9 cellular contexts compared by ENCODE assay signal in genomic region chr20:49700411-49701185, GRCh38. TPM values are rescaled to one million over a fixed set of nuclear protein-coding genes. Genes with fewer than 3 reads are reported as not detected.
DNase-seq lines count a peak whose midpoint lies in the region; ATAC-seq and TF ChIP-seq lines count a peak whose summit lies in the region.
"Had no signal": no experiment of that assay in that cellular context is flagged by ENCODE, and none has a peak within 500 bp of the region (broad histone marks: within the 10 kb centered on the region; RNA-seq: fewer than 3 reads in every experiment).

No MANE protein-coding gene starts in this region.

- H3K9me3 ChIP-seq in AG04450 (ENCODE audit: control insufficient read depth, insufficient read depth, low read length), result no peaks in the 10 kb centered on the region

- POLR2A ChIA-PET in AG04450 (lab: Yijun Ruan, JAX), result interaction anchor here (0.6 kb wide), 1 partner anchor 9 kb away, joined by 3 read pairs; no protein-coding TSS in a partner anchor

- H3K27me3 ChIP-seq in AG04450 (ENCODE audit: control insufficient read depth, insufficient read depth, low read length), result no peaks in the 10 kb centered on the region

- no peak for TF ChIP-seq CTCF in AG04450 (IDR thresholded peaks at IDR 0.05; ENCODE audit: low read depth, low read length)

- H3K4me3 Mint-ChIP-seq in activated T-helper 17 cell treated with anti-CD3 and anti-CD28 coated beads, Interleukin-2, amount 50 U/mL, for 72 hours, result peak overlapping the region; percentile 86

- H3K36me3 Mint-ChIP-seq in activated T-helper 17 cell treated with anti-CD3 and anti-CD28 coated beads, Interleukin-2, amount 50 U/mL, for 72 hours (ENCODE audit: low read depth), result peaks cover 41% of the 10 kb centered on the region

- no peaks in the 10 kb centered on the region for H3K9me3 Mint-ChIP-seq in activated T-helper 17 cell treated with anti-CD3 and anti-CD28 coated beads, Interleukin-2, amount 50 U/mL, for 72 hours

- DNase-seq in AG04450 (ENCODE audit: low read depth, low spot score) (no peak), HPDE6-E6E7 (ENCODE audit: extremely low spot score) (peak; percentile 77), hepatic stellate cell (ENCODE audit: low spot score) (peak; percentile 51), pons (ENCODE audit: low spot score) (no peak), NCI-H1436 treated with DMSO at 0.1 percent for 48 hours (lab: John Stamatoyannopoulos, UW) (no peak)
- DNase-seq: NCI-H2227 treated with DMSO at 0.1 percent for 48 hours had no signal

- H3K4me1 Mint-ChIP-seq in activated T-helper 17 cell treated with anti-CD3 and anti-CD28 coated beads, Interleukin-2, amount 50 U/mL, for 72 hours, result peaks cover 52% of the 10 kb centered on the region

- H3K4me3 ChIP-seq in AG04450 (ENCODE audit: low read depth, low read length), result no peak overlapping the region

- peak overlapping the region; percentile 93 for H3K27ac Mint-ChIP-seq in activated T-helper 17 cell treated with anti-CD3 and anti-CD28 coated beads, Interleukin-2, amount 50 U/mL, for 72 hours

- peak; percentile 24 for ATAC-seq in activated T-helper 17 cell treated with anti-CD3 and anti-CD28 coated beads, Interleukin-2, amount 50 U/mL, for 72 hours (replicated peaks)
- no peak for ATAC-seq in HG02571 (IDR thresholded peaks at IDR 0.05; ENCODE audit: unreplicated experiment)
- no peak for ATAC-seq in HG03432 (IDR thresholded peaks at IDR 0.05; ENCODE audit: unreplicated experiment)

- no peaks in the 10 kb centered on the region for H3K27me3 Mint-ChIP-seq in activated T-helper 17 cell treated with anti-CD3 and anti-CD28 coated beads, Interleukin-2, amount 50 U/mL, for 72 hours

- peak overlapping the region; percentile 59 for H3K27ac ChIP-seq in AG04450 (ENCODE audit: low read depth, low read length)

- CTCF ChIA-PET in AG04450 (lab: Charles Lee), result interaction anchor here (1.0 to 1.3 kb wide), 2 partner anchors 145 to 146 kb away, joined by 3 to 6 read pairs; no protein-coding TSS in a partner anchor

RNA-seq across cellular contexts. Expression of gene B4GALT5, which starts 13.1 kb away (rescaled TPM):
- 28.0 and 32.5 TPM in 2 replicates for polyA plus RNA-seq in AG04450 (2011; rRNA removed)
- 27.6 and 28.3 TPM in 2 replicates for polyA minus RNA-seq in AG04450 (2011; rRNA and poly(A)+ RNA removed)
- 10 to 100 TPM; 19.5 to 25.8 TPM for total RNA-seq in activated T-helper 17 cell treated with anti-CD3 and anti-CD28 coated beads, Interleukin-2, amount 50 U/mL, for 72 hours

Comparison
In these comparisons a context has a peak if more than half of its experiments do, and no peak if none do; other contexts are left out.
1. DNase-seq: peak in HPDE6-E6E7 (single experiment) and hepatic stellate cell (single experiment); none in AG04450 (single experiment), pons (single experiment) and NCI-H1436 treated with DMSO at 0.1 percent for 48 hours (single experiment).